8 cellular contexts compared by ENCODE assay signal in genomic region chr10:91410638-91411367, GRCh38. TPM values are rescaled to one million over a fixed set of nuclear protein-coding genes. Genes with fewer than 3 reads are reported as not detected.
DNase-seq lines count a peak whose midpoint lies in the region; ATAC-seq and TF ChIP-seq lines count a peak whose summit lies in the region.

No MANE protein-coding gene starts in this region.

- H3K27me3 ChIP-seq in MG63 (no peaks in the 10 kb centered on the region), neutrophil (peaks cover 94% of the 10 kb centered on the region)

- DNase-seq in GM10266 (ENCODE audit: extremely low spot score) (peak; percentile 32), MG63 (peak; percentile 22), activated T-cell treated with anti-CD3 and anti-CD28 coated beads for 4 hours (peak; percentile 11), fibroblast of pulmonary artery (ENCODE audit: low read depth) (peak; percentile 54), foreskin melanocyte (no peak), dedifferentiated amniotic fluid mesenchymal stem cell (ENCODE audit: extremely low spot score) (no peak)

- peaks cover 12 to 16% of the 10 kb centered on the region in 2 experiments for H3K4me1 ChIP-seq in neutrophil (ENCODE audit: control insufficient read depth in 1 of 2, insufficient read depth in 1 of 2, low read depth in 1 of 2, low read length in 1 of 2)

- ATAC-seq in HG03469 (IDR thresholded peaks at IDR 0.05; ENCODE audit: unreplicated experiment) = no peak

- no peaks in the 10 kb centered on the region for H3K9me3 ChIP-seq in MG63
- H3K9me3 ChIP-seq in neutrophil = no peaks in the 10 kb centered on the region

- peak overlapping the region; percentile 61 for H3K4me3 ChIP-seq in MG63
- peak overlapping the region; percentile 84 for H3K4me3 ChIP-seq in fibroblast of pulmonary artery (replicated peaks; ENCODE audit: low read depth, low read length)
- H3K4me3 ChIP-seq in neutrophil (ENCODE audit: low read depth in 1 of 2, low read length in 1 of 2) = peak overlapping the region; percentile 64 to 66

- H3K27ac ChIP-seq in neutrophil = no peak overlapping the region

- H3K36me3 ChIP-seq in MG63 = no peaks in the 10 kb centered on the region
- H3K36me3 ChIP-seq in neutrophil = no peaks in the 10 kb centered on the region

- TF ChIP-seq CTCF in GM10266 (IDR thresholded peaks at IDR 0.05; ENCODE audit: control insufficient read depth, insufficient read depth, low read depth, missing control alignments) = no peak
- TF ChIP-seq CTCF in fibroblast of pulmonary artery (IDR thresholded peaks at IDR 0.05; ENCODE audit: low read length, missing control alignments) = no peak
- no peak for TF ChIP-seq CTCF in neutrophil (IDR thresholded peaks at IDR 0.05)

RNA-seq across cellular contexts. Expression of gene HECTD2, which starts 0.7 kb away (rescaled TPM):
- 2.5 and 8.4 TPM in 2 replicates for total RNA-seq in MG63 (2014; rRNA removed; shearing (Covaris generic); ENCODE audit: low replicate concordance)

Comparison
In these comparisons a context has a peak if more than half of its experiments do, and no peak if none do; other contexts are left out.
1. DNase-seq: peak in GM10266 (single experiment), MG63 (single experiment), activated T-cell treated with anti-CD3 and anti-CD28 coated beads for 4 hours (single experiment) and fibroblast of pulmonary artery (single experiment); none in foreskin melanocyte (single experiment) and dedifferentiated amniotic fluid mesenchymal stem cell (single experiment).
2. Peak in every context shown above with its lines, with median percentiles within 50 percentile points of each other: H3K4me3 ChIP-seq.